In genomic region chr19:45920458-45920857, GRCh38 we compare ENCODE assay signal across 14 cellular contexts. TPM values are rescaled to one million over a fixed set of nuclear protein-coding genes. Genes with fewer than 3 reads are reported as not detected.
DNase-seq lines count a peak whose midpoint lies in the region; ATAC-seq and TF ChIP-seq lines count a peak whose summit lies in the region.
"Had no signal": no experiment of that assay in that cellular context is flagged by ENCODE, and none has a peak within 500 bp of the region (broad histone marks: within the 10 kb centered on the region; RNA-seq: fewer than 3 reads in every experiment).

No MANE protein-coding gene starts in this region.

- H3K27me3 ChIP-seq in ascending aorta (no peaks in the 10 kb centered on the region), aorta (ENCODE audit: control insufficient read depth in 1 of 2, insufficient read depth in 2 of 2, low read length in 1 of 2) (no peaks in the 10 kb centered on the region)

- H3K4me3 ChIP-seq in HEK293 (ENCODE audit: low read depth, low read length), result no peak overlapping the region
- H3K4me3 ChIP-seq in NB4 (ENCODE audit: low read depth, low read length), result no peak overlapping the region
- no peak overlapping the region for H3K4me3 ChIP-seq in ascending aorta
- no peak overlapping the region for H3K4me3 ChIP-seq in aorta (ENCODE audit: low read length in 2 of 2)
- H3K4me3 ChIP-seq: coronary artery, skin epidermis, suprapubic skin had no signal

- H3K36me3 ChIP-seq in HEK293 (ENCODE audit: control insufficient read depth in 2 of 2, insufficient read depth in 1 of 2, low read length in 2 of 2) (no peaks in the 10 kb centered on the region), ascending aorta (no peaks in the 10 kb centered on the region), aorta (ENCODE audit: control insufficient read depth in 1 of 2, insufficient read depth in 2 of 2, low read length in 1 of 2) (no peaks in the 10 kb centered on the region)
- H3K36me3 ChIP-seq: suprapubic skin had no signal

- H3K27ac ChIP-seq in HEK293 (ENCODE audit: extremely low read depth, low read depth, low read length), result no peak overlapping the region
- peak overlapping the region; percentile 85 for H3K27ac ChIP-seq in caudate nucleus (ENCODE audit: low read depth, low read length)
- no peak overlapping the region for H3K27ac ChIP-seq in ascending aorta
- no peak overlapping the region for H3K27ac ChIP-seq in aorta (ENCODE audit: low read depth in 1 of 2, low read length in 2 of 2)
- H3K27ac ChIP-seq: coronary artery, skin epidermis, suprapubic skin had no signal

- ATAC-seq in HG03175 (IDR thresholded peaks at IDR 0.05; ENCODE audit: unreplicated experiment), result no peak
- no peak for ATAC-seq in aorta (ENCODE audit: low FRiP score)

- CTCF ChIA-PET in HEK293 (lab: Yijun Ruan, JAX), result interaction anchor here (0.6 to 1.0 kb wide), 2 partner anchors 37 to 622 kb away, joined by 3 to 6 read pairs; no protein-coding TSS in a partner anchor

- POLR2A ChIA-PET in HEK293 (lab: Yijun Ruan, JAX), result interaction anchor here (1.5 kb wide), 1 partner anchor 17 kb away, joined by 6 read pairs; the partner anchor contains the start of gene MYPOP

- H3K4me1 ChIP-seq in HEK293 (ENCODE audit: control insufficient read depth, insufficient read depth, low read length) (no peaks in the 10 kb centered on the region), ascending aorta (no peaks in the 10 kb centered on the region), aorta (ENCODE audit: control insufficient read depth in 1 of 2, insufficient read depth in 2 of 2, low read length in 2 of 2) (no peaks in the 10 kb centered on the region)
- H3K4me1 ChIP-seq: suprapubic skin had no signal

- intact Hi-C loops in ascending aorta (cut with DNase I) (no loop called here), aorta (cut with DNase I) (no loop called here)

- WGBS in aorta, 2 donors, result 64 to 65% methylated on average over 8 of the region's 8 CpGs

- TF ChIP-seq POLR2A in NB4 (IDR thresholded peaks at IDR 0.05; ENCODE audit: extremely low read depth, insufficient read length), result no peak

- TF ChIP-seq CTCF in HEK293 (tag by site-specific recombination; IDR thresholded peaks at IDR 0.05) (no peak), NB4 (IDR thresholded peaks at IDR 0.05; ENCODE audit: low read depth, low read length) (no peak), ascending aorta (IDR thresholded peaks at IDR 0.05) (no peak)

- DNase-seq in NB4 (ENCODE audit: low read depth), result peak; percentile 41
- DNase-seq in caudate nucleus (lab: John Stamatoyannopoulos, UW), result peak in 1 of 61 donors; percentile 31
- DNase-seq in ascending aorta (ENCODE audit: low spot score in 2 of 2), result no peak
- DNase-seq in aorta, result no peak
- DNase-seq: activated CD4-positive, alpha-beta T cell treated with anti-CD3 and anti-CD28 coated beads, Interleukin-2, amount 50 U/mL, for 4 hours; NCI-H2081 treated with DMSO at 0.1 percent for 48 hours had no signal

- H3K9me3 ChIP-seq in HEK293 (ENCODE audit: control insufficient read depth, insufficient read depth, low read depth, low read length), result no peaks in the 10 kb centered on the region
- H3K9me3 ChIP-seq in ascending aorta, result no peaks in the 10 kb centered on the region
- no peaks in the 10 kb centered on the region for H3K9me3 ChIP-seq in aorta (ENCODE audit: control insufficient read depth, low read length)
- H3K9me3 ChIP-seq: suprapubic skin had no signal

TF ChIP-seq in HEK293, 187 proteins besides CTCF, POLR2A, EP300 and RAD21:
- TF ChIP-seq ZNF513 (tag by site-specific recombination; IDR thresholded peaks at IDR 0.05), result 0 out of 2 replicates have a peak, but pooled peaks have one; percentile 9
- no peak for TF ChIP-seq ZBTB21 (tag by site-specific recombination; IDR thresholded peaks at IDR 0.05)

RNA-seq across cellular contexts. Expression of gene NANOS2, which starts 5.9 kb away (rescaled TPM):
- total RNA-seq in ascending aorta (not detected), aorta (not detected)
- not detected for polyA plus RNA-seq in aorta
- total RNA-seq: fibroblast of lung, omental fat pad, suprapubic skin had no signal
- polyA plus RNA-seq: BJ, fibroblast of lung had no signal

RNA-seq across cellular contexts. Expression of gene MYPOP, which starts 18.0 kb away (rescaled TPM):
- total RNA-seq in ascending aorta (1.6 TPM), aorta (1 to 10 TPM; 5.6 to 7.3 TPM)
- 1 to 10 TPM; 4.9 to 8.3 TPM for polyA plus RNA-seq in aorta

RNA-seq across cellular contexts. Expression of gene IRF2BP1, which starts 34.5 kb away (rescaled TPM):
- total RNA-seq in ascending aorta, result 45.7 TPM
- 10 to 100 TPM; 15.6 to 17.7 TPM for total RNA-seq in aorta
- 10 to 100 TPM in 1 of 2 donors, 1 to 10 TPM in 1; 4.1 to 13.3 TPM for polyA plus RNA-seq in aorta

RNA-seq across cellular contexts. Expression of gene NOVA2, which starts 53.2 kb away (rescaled TPM):
- total RNA-seq in ascending aorta (11.3 TPM), aorta (10 to 100 TPM in 1 of 2 donors, 1 to 10 TPM in 1; 8.1 to 18.2 TPM)
- under 1 TPM in 1 of 2 donors, not detected in 1; 0.13 TPM for polyA plus RNA-seq in aorta
- total RNA-seq: fibroblast of lung had no signal

RNA-seq across cellular contexts. Expression of gene FOXA3, which starts 56.3 kb away (rescaled TPM):
- total RNA-seq in ascending aorta (not detected), aorta (under 1 TPM in 1 of 2 donors, not detected in 1; 0.23 TPM)
- polyA plus RNA-seq in aorta, result 1 to 10 TPM in 1 of 2 donors, not detected in 1; 3.6 TPM
- total RNA-seq: fibroblast of lung had no signal
- polyA plus RNA-seq: BJ, fibroblast of lung had no signal
